In genomic region chr7:159097661-159098423, GRCh38 we compare ENCODE assay signal across 16 cellular contexts. TPM values are rescaled to one million over a fixed set of nuclear protein-coding genes. Genes with fewer than 3 reads are reported as not detected.
DNase-seq lines count a peak whose midpoint lies in the region; ATAC-seq, FAIRE-seq and TF ChIP-seq lines count a peak whose summit lies in the region.
"Had no signal": no experiment of that assay in that cellular context is flagged by ENCODE, and none has a peak within 500 bp of the region (broad histone marks: within the 10 kb centered on the region; RNA-seq: fewer than 3 reads in every experiment).

No MANE protein-coding gene starts in this region.

- no peaks in the 10 kb centered on the region for H3K4me1 ChIP-seq in right lobe of liver
- no peaks in the 10 kb centered on the region for H3K4me1 ChIP-seq in HepG2 (ENCODE audit: insufficient read depth, low read length)
- H3K4me1 ChIP-seq in right cardiac atrium (ENCODE audit: control insufficient read depth, insufficient read depth, low read length) = peaks cover 11% of the 10 kb centered on the region
- H3K4me1 ChIP-seq in psoas muscle = peaks cover 44% of the 10 kb centered on the region

- no TSS peak for BruUV-seq in HepG2 (replicated peaks; lab: Mats Ljungman, UMichigan)

- TF ChIP-seq RAD21 in HepG2 (CRISPR knock-in tag; IDR thresholded peaks at IDR 0.05) = no peak

- in situ Hi-C loops in HepG2 (cut with HindIII; ENCODE audit: extremely low pct_ligation_motif_present, low pct_unique_long_range_greater_than_20kb) = no loop called here

- no peak overlapping the region for H3K9ac ChIP-seq in HepG2 (ENCODE audit: insufficient read depth, low read depth, low read length)
- H3K9ac ChIP-seq: KMS-11 had no signal

- H3K4me1 Mint-ChIP-seq in naive thymus-derived CD8-positive, alpha-beta T cell = no peaks in the 10 kb centered on the region
- H3K4me1 Mint-ChIP-seq: activated T-helper 17 cell treated with anti-CD3 and anti-CD28 coated beads, Interleukin-2, amount 50 U/mL, for 72 hours had no signal

- no peaks in the 10 kb centered on the region for H3K36me3 ChIP-seq in right lobe of liver
- no peaks in the 10 kb centered on the region for H3K36me3 ChIP-seq in HepG2 (replicated peaks in 1 of 2; ENCODE audit: control insufficient read depth in 1 of 2, insufficient read depth in 2 of 2, low read length in 2 of 2)
- no peaks in the 10 kb centered on the region for H3K36me3 ChIP-seq in psoas muscle (ENCODE audit: insufficient read depth in 1 of 2, low read depth in 1 of 2)
- H3K36me3 ChIP-seq: brain microvascular endothelial cell had no signal

- no peak overlapping the region for H3K4me2 ChIP-seq in HepG2 (ENCODE audit: low read depth, low read length)
- H3K4me2 ChIP-seq: KMS-11 had no signal

- H3K9me3 ChIP-seq in right lobe of liver (no peaks in the 10 kb centered on the region), HepG2 (ENCODE audit: low read length) (no peaks in the 10 kb centered on the region), right cardiac atrium (ENCODE audit: control insufficient read depth, low read length) (no peaks in the 10 kb centered on the region), psoas muscle (no peaks in the 10 kb centered on the region)

- DNase-seq in right lobe of liver (peak in 2 of 3 donors; percentile 8 to 37), HepG2 (ENCODE audit: low spot score) (no peak), right cardiac atrium (peak in 1 of 3 donors; percentile 79), psoas muscle (no peak), occipital lobe (lab: John Stamatoyannopoulos, UW) (no peak), NCI-H146 (lab: John Stamatoyannopoulos, UW) (no peak), NCI-H1694 treated with DMSO at 0.1 percent for 48 hours (lab: John Stamatoyannopoulos, UW) (no peak)
- DNase-seq in naive thymus-derived CD8-positive, alpha-beta T cell = no peak
- DNase-seq: brain microvascular endothelial cell, NCI-H2107 had no signal

- H4K20me1 ChIP-seq in HepG2 (ENCODE audit: insufficient read depth, low read length) = no peaks in the 10 kb centered on the region

- ATAC-seq in right lobe of liver (no peak), HepG2 (no peak; the same call in 2 of the 3 replicates), right cardiac atrium (peak; percentile 44 to 54), psoas muscle (peak; percentile 52 to 68 (median 61))
- ATAC-seq in naive thymus-derived CD8-positive, alpha-beta T cell = no peak
- ATAC-seq: activated T-helper 17 cell treated with anti-CD3 and anti-CD28 coated beads, Interleukin-2, amount 50 U/mL, for 72 hours had no signal

- TF ChIP-seq CTCF in right lobe of liver (IDR thresholded peaks at IDR 0.05) (no peak), HepG2 (CRISPR knock-in tag; IDR thresholded peaks at IDR 0.05) (no peak), psoas muscle (IDR thresholded peaks at IDR 0.05) (no peak)

- H2AFZ ChIP-seq in HepG2 (ENCODE audit: low read length) = no peak overlapping the region

- no peaks in the 10 kb centered on the region for H3K9me3 Mint-ChIP-seq in naive thymus-derived CD8-positive, alpha-beta T cell
- H3K9me3 Mint-ChIP-seq: activated T-helper 17 cell treated with anti-CD3 and anti-CD28 coated beads, Interleukin-2, amount 50 U/mL, for 72 hours had no signal

- no peaks in the 10 kb centered on the region for H3K36me3 Mint-ChIP-seq in naive thymus-derived CD8-positive, alpha-beta T cell
- H3K36me3 Mint-ChIP-seq: mesothelial cell of epicardium had no signal

- H3K27ac Mint-ChIP-seq in naive thymus-derived CD8-positive, alpha-beta T cell = no peak overlapping the region
- H3K27ac Mint-ChIP-seq: activated T-helper 17 cell treated with anti-CD3 and anti-CD28 coated beads, Interleukin-2, amount 50 U/mL, for 72 hours; mesothelial cell of epicardium had no signal

- H3K79me2 ChIP-seq in HepG2 (ENCODE audit: insufficient read depth, low read length) = no peaks in the 10 kb centered on the region

- H3K27me3 ChIP-seq in right lobe of liver (no peaks in the 10 kb centered on the region), HepG2 (ENCODE audit: control insufficient read depth in 1 of 2, insufficient read depth in 2 of 2, low read length in 2 of 2) (peaks cover 4 to 57% of the 10 kb centered on the region in 2 experiments; a peak in 3 of 5 replicates), right cardiac atrium (ENCODE audit: control insufficient read depth, insufficient read depth) (no peaks in the 10 kb centered on the region), psoas muscle (ENCODE audit: insufficient read depth in 3 of 3, low read length in 2 of 3) (no peaks in the 10 kb centered on the region)
- H3K27me3 ChIP-seq: brain microvascular endothelial cell had no signal

- CTCF ChIA-PET in HepG2 (lab: Yijun Ruan, JAX; ENCODE audit: low intra/inter-chr PET ratio, low total read pairs) = no interaction called here

- POLR2A ChIA-PET in HepG2 (lab: Yijun Ruan, JAX) = no interaction called here
- POLR2A ChIA-PET in naive thymus-derived CD8-positive, alpha-beta T cell (lab: Charles Lee) = no interaction called here

- H3K4me3 ChIP-seq in right lobe of liver (no peak overlapping the region), HepG2 (replicated peaks in 1 of 3; ENCODE audit: insufficient read depth in 1 of 3, low read depth in 2 of 3, low read length in 3 of 3) (no peak overlapping the region), right cardiac atrium (ENCODE audit: low read length) (no peak overlapping the region), psoas muscle (peak overlapping the region; percentile 48)

- WGBS in right lobe of liver (ENCODE audit: insufficient coverage, low coverage, low lambda C conversion rate, missing lambda C conversion rate) = 51% methylated on average over 5 of the region's 23 CpGs
- 8% methylated on average over 5 of the region's 23 CpGs for WGBS in HepG2 (ENCODE audit: low lambda C conversion rate)
- 64% methylated on average over 23 of the region's 23 CpGs for WGBS in right cardiac atrium
- WGBS in psoas muscle, 3 donors = 48 to 57% (median 53%) methylated on average over 23 of the region's 23 CpGs

- H3K27ac ChIP-seq in right lobe of liver = no peak overlapping the region
- H3K27ac ChIP-seq in HepG2 (ENCODE audit: extremely low read length, insufficient read depth, low read length) = no peak overlapping the region
- peak overlapping the region; percentile 92 for H3K27ac ChIP-seq in right cardiac atrium (ENCODE audit: low read length)
- peak overlapping the region; percentile 99 for H3K27ac ChIP-seq in psoas muscle
- H3K27ac ChIP-seq: brain microvascular endothelial cell, KMS-11 had no signal

- no peaks in the 10 kb centered on the region for H3K27me3 Mint-ChIP-seq in naive thymus-derived CD8-positive, alpha-beta T cell
- H3K27me3 Mint-ChIP-seq: activated T-helper 17 cell treated with anti-CD3 and anti-CD28 coated beads, Interleukin-2, amount 50 U/mL, for 72 hours had no signal

- no peak for TF ChIP-seq EP300 in HepG2 (IDR thresholded peaks at IDR 0.05; ENCODE audit: low read depth in 2 of 2, low read length in 2 of 2)
- TF ChIP-seq EP300 in HepG2 (CRISPR knock-in tag; IDR thresholded peaks at IDR 0.05; ENCODE audit: borderline replicate concordance) = no peak

- H3K4me3 Mint-ChIP-seq in naive thymus-derived CD8-positive, alpha-beta T cell = no peak overlapping the region
- H3K4me3 Mint-ChIP-seq: activated T-helper 17 cell treated with anti-CD3 and anti-CD28 coated beads, Interleukin-2, amount 50 U/mL, for 72 hours; mesothelial cell of epicardium had no signal

- intact Hi-C loops in right lobe of liver (cut with DNase I) (no loop called here), HepG2 (cut with micrococcal nuclease; ENCODE audit: unreplicated experiment) (no loop called here), right cardiac atrium (cut with DNase I) (no loop called here), psoas muscle (cut with DNase I) (loop anchor here in 1 of 2 donors (5.0 kb wide), 1 partner anchor 66 kb away; no protein-coding TSS in a partner anchor)

- no peak for FAIRE-seq in HepG2 (lab: Jason Lieb, UNC)
- FAIRE-seq: endothelial cell of umbilical vein, urothelium cell line had no signal

- TF ChIP-seq POLR2A in right lobe of liver (IDR thresholded peaks at IDR 0.05) = no peak
- no peak for TF ChIP-seq POLR2A in HepG2 (IDR thresholded peaks at IDR 0.05; ENCODE audit: insufficient read depth in 1 of 2, low read depth in 2 of 2, low read length in 2 of 2)

TF ChIP-seq in HepG2, 621 proteins besides CTCF, POLR2A, EP300 and RAD21 (continues in another document):
- TF ChIP-seq ZNF460 (CRISPR knock-in tag; IDR thresholded peaks at IDR 0.05; ENCODE audit: borderline replicate concordance) (no peak), TAF15 (IDR thresholded peaks at IDR 0.05; ENCODE audit: low read depth, low read length, poor library complexity, severe bottlenecking) (no peak)

RNA-seq across cellular contexts. Expression of gene VIPR2, which starts 46.8 kb away (rescaled TPM):
- total RNA-seq in right lobe of liver (under 1 TPM in 4 of 6 experiments, not detected in 2; 0.15 to 0.51 (median 0.26) TPM), HepG2 (2016; rRNA removed; fragmentation: Illumina TruSeq; extraction: Trizol) (not detected in 2 replicates), right cardiac atrium (10 to 100 TPM in 2 of 4 donors, 1 to 10 TPM in 2; 9.3 to 13.7 (median 10.1) TPM), psoas muscle (1 to 10 TPM; 2.4 to 3.6 (median 3.3) TPM), occipital lobe (0.47 TPM)
- total RNA-seq in HepG2 (2016; cell fraction: cytosol; rRNA removed; fragmentation: Illumina TruSeq; extraction: Trizol; ENCODE audit: low read depth) = not detected in 2 replicates
- not detected in 2 replicates for total RNA-seq in HepG2 (2016; cell fraction: insoluble cytoplasmic fraction; rRNA removed; fragmentation: Illumina TruSeq; extraction: Trizol)
- total RNA-seq in HepG2 (2016; cell fraction: membrane; rRNA removed; fragmentation: Illumina TruSeq; extraction: Trizol) = not detected in 2 replicates
- total RNA-seq in HepG2 (2016; cell fraction: nucleus; rRNA removed; fragmentation: Illumina TruSeq; extraction: Trizol) = not detected in 2 replicates
- polyA plus RNA-seq in HepG2 (2011; rRNA removed) (not detected in 2 replicates), right cardiac atrium (7.3 TPM), psoas muscle (1 to 10 TPM in 2 of 3 donors, under 1 TPM in 1; 0.60 to 2.3 (median 1.3) TPM)
- not detected in 2 replicates for polyA plus RNA-seq in HepG2 (2011; cell fraction: cytosol; rRNA removed)
- not detected in 2 replicates for polyA plus RNA-seq in HepG2 (2011; cell fraction: nucleus; rRNA removed)
- not detected in 2 replicates for polyA plus RNA-seq in HepG2 (2012)
- not detected in 2 replicates for polyA plus RNA-seq in HepG2 (2016; cell fraction: cytosol; fragmentation: Illumina TruSeq; extraction: Trizol; ENCODE audit: low read depth)
- polyA plus RNA-seq in HepG2 (2016; cell fraction: insoluble cytoplasmic fraction; fragmentation: Illumina TruSeq; extraction: Trizol; ENCODE audit: low read depth) = not detected in 2 replicates
- polyA plus RNA-seq in HepG2 (2016; cell fraction: membrane; fragmentation: Illumina TruSeq; extraction: Trizol; ENCODE audit: low read depth) = not detected in 2 replicates
- polyA plus RNA-seq in HepG2 (2016; cell fraction: nucleus; fragmentation: Illumina TruSeq; extraction: Trizol; ENCODE audit: insufficient read depth, low read depth) = not detected in 2 replicates
- polyA minus RNA-seq in HepG2 (2011; rRNA and poly(A)+ RNA removed; ENCODE audit: low replicate concordance) = 19.5 TPM in 1 of 2 replicates, not detected in the other
- not detected in 2 replicates for polyA minus RNA-seq in HepG2 (2011; cell fraction: cytosol; rRNA and poly(A)+ RNA removed)
- 0.13 TPM in 1 of 2 replicates, not detected in the other for polyA minus RNA-seq in HepG2 (2011; cell fraction: nucleus; rRNA and poly(A)+ RNA removed)
- under 1 TPM; 0.22 to 0.26 TPM for total RNA-seq in naive thymus-derived CD8-positive, alpha-beta T cell
- under 1 TPM in 2 of 3 donors, not detected in 1; 0.17 to 0.62 TPM for polyA plus RNA-seq in naive thymus-derived CD8-positive, alpha-beta T cell
- total RNA-seq: endothelial cell of umbilical vein had no signal
- polyA plus RNA-seq: AG04450, endothelial cell of umbilical vein had no signal

Comparison
In these comparisons a context has a peak if more than half of its experiments do, and no peak if none do; other contexts are left out.
1. DNase-seq: peak in right lobe of liver (2 of 3); none in HepG2 (single experiment), psoas muscle (0 of 2), occipital lobe (single experiment), NCI-H146 (single experiment), NCI-H1694 treated with DMSO at 0.1 percent for 48 hours (single experiment) and naive thymus-derived CD8-positive, alpha-beta T cell (0 of 10).
2. ATAC-seq: peak in right cardiac atrium (2 of 2) and psoas muscle (4 of 4); none in right lobe of liver (0 of 4), HepG2 (single experiment) and naive thymus-derived CD8-positive, alpha-beta T cell (0 of 2).
3. H3K27ac ChIP-seq: peak in right cardiac atrium (single experiment) and psoas muscle (single experiment); none in right lobe of liver (0 of 3) and HepG2 (single experiment).